Comparison of ENCODE assay signal across 1 cellular context in the genomic region with DNA sequence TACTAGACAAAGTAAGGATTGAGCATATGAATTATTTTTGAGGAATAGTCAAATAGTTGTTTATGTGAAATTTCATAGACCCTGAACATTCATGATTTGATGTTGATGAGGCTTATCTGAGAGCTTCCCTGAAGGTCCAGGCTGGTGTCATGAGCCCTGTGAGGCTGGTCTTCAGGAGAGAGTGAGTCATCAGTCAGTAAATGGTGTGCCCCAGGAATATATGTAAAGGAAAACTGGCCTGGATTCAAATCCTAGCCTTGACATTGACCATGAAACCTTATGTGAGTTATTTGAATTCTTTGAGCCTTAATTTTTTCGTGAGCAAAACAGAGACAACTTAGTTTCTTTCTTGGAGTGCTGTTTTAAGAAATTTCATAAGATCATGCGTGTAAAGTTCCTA.
TF ChIP-seq lines count a peak whose summit lies in the region.

No MANE protein-coding gene starts in this region.

TF ChIP-seq in SK-N-SH treated with all-trans-retinoic acid at 6 μM for 48 hours, 23 proteins besides CTCF, POLR2A, EP300 and RAD21 (continued from another document):
- no peak for TF ChIP-seq CREB5 (CRISPR knock-in tag; IDR thresholded peaks at IDR 0.05; ENCODE audit: low read depth)
- TF ChIP-seq ZNF8 (CRISPR knock-in tag; IDR thresholded peaks at IDR 0.05), result no peak
